1 cellular context compared by ENCODE assay signal in genomic region chr6:4664117-4664626, GRCh38.
TF ChIP-seq lines count a peak whose summit lies in the region.

No MANE protein-coding gene starts in this region.

TF ChIP-seq in SK-N-SH treated with all-trans-retinoic acid at 6 μM for 48 hours, 23 proteins besides CTCF, POLR2A, EP300 and RAD21 (continued from another document):
- TF ChIP-seq TSHZ2 (CRISPR knock-in tag; IDR thresholded peaks at IDR 0.05): no peak
- no peak for TF ChIP-seq ZNF565 (CRISPR knock-in tag; conservative IDR thresholded peaks at IDR 0.05; ENCODE audit: low read depth)
- no peak for TF ChIP-seq PPARA (CRISPR knock-in tag; IDR thresholded peaks at IDR 0.05; ENCODE audit: borderline replicate concordance)
- TF ChIP-seq ZFP3 (CRISPR knock-in tag; IDR thresholded peaks at IDR 0.05): no peak
TF ChIP-seq in SK-N-SH treated with all-trans-retinoic acid at 6 μM for 48 hours: peak in this region for 0.
